1 cellular context compared by ENCODE assay signal in the genomic region with DNA sequence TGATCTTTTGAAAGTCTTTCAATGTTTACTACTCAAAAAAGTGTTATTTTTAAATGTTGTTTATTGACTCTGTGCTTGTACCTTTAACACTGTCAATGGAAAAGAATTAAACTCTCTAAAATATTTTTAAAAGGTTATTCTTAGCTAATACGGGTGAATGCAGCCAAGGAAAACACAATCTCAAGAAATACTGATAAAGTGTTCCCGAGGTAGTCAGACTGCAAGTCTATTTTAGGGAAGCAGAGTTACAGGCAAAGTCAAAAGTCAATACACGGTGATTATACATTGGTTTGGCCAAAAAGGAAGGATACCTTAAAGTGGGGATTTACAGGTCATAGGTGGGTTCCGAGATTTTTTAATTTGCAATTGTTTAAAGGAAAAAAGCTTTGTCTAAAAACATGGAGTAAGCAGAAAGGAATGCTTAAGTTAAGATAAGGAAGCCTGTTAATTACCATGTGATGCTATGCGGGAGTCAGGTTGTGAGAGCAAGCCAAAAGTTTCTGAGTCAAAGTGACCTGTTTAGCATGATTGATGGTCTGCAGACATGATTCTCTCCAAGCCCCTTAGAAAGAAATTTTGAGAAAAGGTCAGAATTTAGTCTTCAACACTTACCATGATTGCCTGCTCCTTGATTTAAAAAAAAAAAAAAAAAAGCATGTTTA.
TF ChIP-seq lines count a peak whose summit lies in the region.

No MANE protein-coding gene starts in this region.

TF ChIP-seq in H1, 55 proteins besides CTCF, POLR2A, EP300 and RAD21:
- no peak for TF ChIP-seq SAP30 (IDR thresholded peaks at IDR 0.05; ENCODE audit: insufficient read depth, insufficient replicate concordance, low read length)
- no peak for TF ChIP-seq TCF12 (IDR thresholded peaks at IDR 0.05; ENCODE audit: low read depth, low read length)
- no peak for TF ChIP-seq CBX8 (IDR thresholded peaks at IDR 0.05; ENCODE audit: borderline replicate concordance, low read depth, low read length)
- TF ChIP-seq, protein P1, sequence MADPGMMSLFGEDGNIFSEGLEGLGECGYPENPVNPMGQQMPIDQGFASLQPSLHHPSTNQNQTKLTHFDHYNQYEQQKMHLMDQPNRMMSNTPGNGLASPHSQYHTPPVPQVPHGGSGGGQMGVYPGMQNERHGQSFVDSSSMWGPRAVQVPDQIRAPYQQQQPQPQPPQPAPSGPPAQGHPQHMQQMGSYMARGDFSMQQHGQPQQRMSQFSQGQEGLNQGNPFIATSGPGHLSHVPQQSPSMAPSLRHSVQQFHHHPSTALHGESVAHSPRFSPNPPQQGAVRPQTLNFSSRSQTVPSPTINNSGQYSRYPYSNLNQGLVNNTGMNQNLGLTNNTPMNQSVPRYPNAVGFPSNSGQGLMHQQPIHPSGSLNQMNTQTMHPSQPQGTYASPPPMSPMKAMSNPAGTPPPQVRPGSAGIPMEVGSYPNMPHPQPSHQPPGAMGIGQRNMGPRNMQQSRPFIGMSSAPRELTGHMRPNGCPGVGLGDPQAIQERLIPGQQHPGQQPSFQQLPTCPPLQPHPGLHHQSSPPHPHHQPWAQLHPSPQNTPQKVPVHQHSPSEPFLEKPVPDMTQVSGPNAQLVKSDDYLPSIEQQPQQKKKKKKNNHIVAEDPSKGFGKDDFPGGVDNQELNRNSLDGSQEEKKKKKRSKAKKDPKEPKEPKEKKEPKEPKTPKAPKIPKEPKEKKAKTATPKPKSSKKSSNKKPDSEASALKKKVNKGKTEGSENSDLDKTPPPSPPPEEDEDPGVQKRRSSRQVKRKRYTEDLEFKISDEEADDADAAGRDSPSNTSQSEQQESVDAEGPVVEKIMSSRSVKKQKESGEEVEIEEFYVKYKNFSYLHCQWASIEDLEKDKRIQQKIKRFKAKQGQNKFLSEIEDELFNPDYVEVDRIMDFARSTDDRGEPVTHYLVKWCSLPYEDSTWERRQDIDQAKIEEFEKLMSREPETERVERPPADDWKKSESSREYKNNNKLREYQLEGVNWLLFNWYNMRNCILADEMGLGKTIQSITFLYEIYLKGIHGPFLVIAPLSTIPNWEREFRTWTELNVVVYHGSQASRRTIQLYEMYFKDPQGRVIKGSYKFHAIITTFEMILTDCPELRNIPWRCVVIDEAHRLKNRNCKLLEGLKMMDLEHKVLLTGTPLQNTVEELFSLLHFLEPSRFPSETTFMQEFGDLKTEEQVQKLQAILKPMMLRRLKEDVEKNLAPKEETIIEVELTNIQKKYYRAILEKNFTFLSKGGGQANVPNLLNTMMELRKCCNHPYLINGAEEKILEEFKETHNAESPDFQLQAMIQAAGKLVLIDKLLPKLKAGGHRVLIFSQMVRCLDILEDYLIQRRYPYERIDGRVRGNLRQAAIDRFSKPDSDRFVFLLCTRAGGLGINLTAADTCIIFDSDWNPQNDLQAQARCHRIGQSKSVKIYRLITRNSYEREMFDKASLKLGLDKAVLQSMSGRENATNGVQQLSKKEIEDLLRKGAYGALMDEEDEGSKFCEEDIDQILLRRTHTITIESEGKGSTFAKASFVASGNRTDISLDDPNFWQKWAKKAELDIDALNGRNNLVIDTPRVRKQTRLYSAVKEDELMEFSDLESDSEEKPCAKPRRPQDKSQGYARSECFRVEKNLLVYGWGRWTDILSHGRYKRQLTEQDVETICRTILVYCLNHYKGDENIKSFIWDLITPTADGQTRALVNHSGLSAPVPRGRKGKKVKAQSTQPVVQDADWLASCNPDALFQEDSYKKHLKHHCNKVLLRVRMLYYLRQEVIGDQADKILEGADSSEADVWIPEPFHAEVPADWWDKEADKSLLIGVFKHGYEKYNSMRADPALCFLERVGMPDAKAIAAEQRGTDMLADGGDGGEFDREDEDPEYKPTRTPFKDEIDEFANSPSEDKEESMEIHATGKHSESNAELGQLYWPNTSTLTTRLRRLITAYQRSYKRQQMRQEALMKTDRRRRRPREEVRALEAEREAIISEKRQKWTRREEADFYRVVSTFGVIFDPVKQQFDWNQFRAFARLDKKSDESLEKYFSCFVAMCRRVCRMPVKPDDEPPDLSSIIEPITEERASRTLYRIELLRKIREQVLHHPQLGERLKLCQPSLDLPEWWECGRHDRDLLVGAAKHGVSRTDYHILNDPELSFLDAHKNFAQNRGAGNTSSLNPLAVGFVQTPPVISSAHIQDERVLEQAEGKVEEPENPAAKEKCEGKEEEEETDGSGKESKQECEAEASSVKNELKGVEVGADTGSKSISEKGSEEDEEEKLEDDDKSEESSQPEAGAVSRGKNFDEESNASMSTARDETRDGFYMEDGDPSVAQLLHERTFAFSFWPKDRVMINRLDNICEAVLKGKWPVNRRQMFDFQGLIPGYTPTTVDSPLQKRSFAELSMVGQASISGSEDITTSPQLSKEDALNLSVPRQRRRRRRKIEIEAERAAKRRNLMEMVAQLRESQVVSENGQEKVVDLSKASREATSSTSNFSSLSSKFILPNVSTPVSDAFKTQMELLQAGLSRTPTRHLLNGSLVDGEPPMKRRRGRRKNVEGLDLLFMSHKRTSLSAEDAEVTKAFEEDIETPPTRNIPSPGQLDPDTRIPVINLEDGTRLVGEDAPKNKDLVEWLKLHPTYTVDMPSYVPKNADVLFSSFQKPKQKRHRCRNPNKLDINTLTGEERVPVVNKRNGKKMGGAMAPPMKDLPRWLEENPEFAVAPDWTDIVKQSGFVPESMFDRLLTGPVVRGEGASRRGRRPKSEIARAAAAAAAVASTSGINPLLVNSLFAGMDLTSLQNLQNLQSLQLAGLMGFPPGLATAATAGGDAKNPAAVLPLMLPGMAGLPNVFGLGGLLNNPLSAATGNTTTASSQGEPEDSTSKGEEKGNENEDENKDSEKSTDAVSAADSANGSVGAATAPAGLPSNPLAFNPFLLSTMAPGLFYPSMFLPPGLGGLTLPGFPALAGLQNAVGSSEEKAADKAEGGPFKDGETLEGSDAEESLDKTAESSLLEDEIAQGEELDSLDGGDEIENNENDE (IDR thresholded peaks at IDR 0.05; ENCODE audit: insufficient replicate concordance, low read length) = no peak
- TF ChIP-seq, protein P2, sequence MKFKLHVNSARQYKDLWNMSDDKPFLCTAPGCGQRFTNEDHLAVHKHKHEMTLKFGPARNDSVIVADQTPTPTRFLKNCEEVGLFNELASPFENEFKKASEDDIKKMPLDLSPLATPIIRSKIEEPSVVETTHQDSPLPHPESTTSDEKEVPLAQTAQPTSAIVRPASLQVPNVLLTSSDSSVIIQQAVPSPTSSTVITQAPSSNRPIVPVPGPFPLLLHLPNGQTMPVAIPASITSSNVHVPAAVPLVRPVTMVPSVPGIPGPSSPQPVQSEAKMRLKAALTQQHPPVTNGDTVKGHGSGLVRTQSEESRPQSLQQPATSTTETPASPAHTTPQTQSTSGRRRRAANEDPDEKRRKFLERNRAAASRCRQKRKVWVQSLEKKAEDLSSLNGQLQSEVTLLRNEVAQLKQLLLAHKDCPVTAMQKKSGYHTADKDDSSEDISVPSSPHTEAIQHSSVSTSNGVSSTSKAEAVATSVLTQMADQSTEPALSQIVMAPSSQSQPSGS (IDR thresholded peaks at IDR 0.05; ENCODE audit: low read length) = no peak
- TF ChIP-seq GABPA (IDR thresholded peaks at IDR 0.05; ENCODE audit: borderline replicate concordance, insufficient read depth, low read length) = no peak
- TF ChIP-seq CEBPB (IDR thresholded peaks at IDR 0.05; ENCODE audit: low read depth, low read length) = no peak
- TF ChIP-seq SP1 (IDR thresholded peaks at IDR 0.05; ENCODE audit: low read depth, low read length) = no peak
- no peak for TF ChIP-seq TAF7 (optimal IDR thresholded peaks at IDR 0.05; ENCODE audit: borderline replicate concordance, low read depth, low read length)
- no peak for TF ChIP-seq HDAC2 (IDR thresholded peaks at IDR 0.05; ENCODE audit: borderline replicate concordance in 1 of 2, low read depth in 2 of 2, low read length in 2 of 2)
- no peak for TF ChIP-seq PHF8 (conservative IDR thresholded peaks at IDR 0.05; ENCODE audit: low read depth, low read length)
- TF ChIP-seq SUZ12 (IDR thresholded peaks at IDR 0.05; ENCODE audit: low read length) = no peak
